ENCODE assay signal across 8 cellular contexts in the genomic region with DNA sequence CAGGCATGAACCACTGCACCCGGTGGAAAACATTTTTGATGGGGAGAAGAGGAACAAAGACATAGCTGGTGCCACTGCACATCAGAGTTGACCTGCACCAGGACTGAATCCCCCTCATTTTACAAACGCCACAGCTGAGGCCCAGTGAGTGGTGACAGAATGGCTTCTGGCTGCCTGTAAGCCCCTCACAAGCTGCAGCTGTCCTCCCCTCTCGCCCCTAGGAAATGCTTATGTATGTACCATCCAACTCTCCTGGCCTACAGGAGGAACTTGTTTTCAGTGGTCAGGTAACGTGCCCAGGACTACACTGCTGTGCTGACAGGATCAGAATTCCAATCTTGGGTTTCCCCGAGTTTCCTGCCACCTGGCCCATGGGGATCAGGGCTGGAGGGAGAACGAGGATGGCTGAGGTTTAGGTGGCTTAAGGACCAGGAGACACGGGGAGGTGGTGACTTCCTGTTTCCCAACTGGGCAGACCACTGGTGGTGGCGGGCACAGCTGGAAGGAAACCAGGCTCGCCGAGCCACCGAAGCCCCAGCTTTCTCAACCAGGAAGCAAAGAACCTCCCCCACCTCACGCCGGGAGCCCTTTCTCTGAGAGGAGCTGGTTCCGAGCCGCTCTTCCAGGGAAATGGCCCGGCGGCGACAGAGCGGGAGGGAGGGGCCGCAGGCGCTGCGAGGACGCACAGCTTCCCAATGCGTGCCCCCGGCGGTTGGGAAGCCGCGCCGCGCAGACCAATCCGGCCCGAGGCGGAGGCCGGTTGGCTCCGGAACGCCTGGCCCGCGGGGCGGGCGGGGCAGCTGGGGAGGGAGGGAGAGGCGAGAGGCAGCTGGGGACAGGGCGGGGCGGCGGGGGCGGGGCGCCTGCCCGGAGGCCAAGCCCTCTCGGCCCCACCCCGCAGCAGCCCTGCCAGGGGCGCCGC. TPM values are rescaled to one million over a fixed set of nuclear protein-coding genes. Genes with fewer than 3 reads are reported as not detected.
DNase-seq lines count a peak whose midpoint lies in the region; ATAC-seq, FAIRE-seq and TF ChIP-seq lines count a peak whose summit lies in the region.

No MANE protein-coding gene starts in this region.

- H3K36me3 Mint-ChIP-seq in CD14-positive monocyte: no peaks in the 10 kb centered on the region

- TSS peak; percentile 95 for BruUV-seq in endothelial cell of umbilical vein (replicated peaks; lab: Mats Ljungman, UMichigan)

- peak overlapping the region; percentile 78 to 94 (median 89) for H3K27ac Mint-ChIP-seq in CD14-positive monocyte

- H2AFZ ChIP-seq in endothelial cell of umbilical vein (ENCODE audit: low read depth, low read length): peak overlapping the region; percentile 81

- H3K36me3 ChIP-seq in endothelial cell of umbilical vein (ENCODE audit: control insufficient read depth in 2 of 2, extremely low read depth in 1 of 2, insufficient read depth in 2 of 2, low read length in 2 of 2): no peaks in the 10 kb centered on the region

- peak overlapping the region; percentile 86 to 90 for H3K4me3 Mint-ChIP-seq in CD14-positive monocyte

- dilution Hi-C loops in endothelial cell of umbilical vein (cut with MboI; ENCODE audit: extremely low pct_ligation_motif_present, low sequenced_read_pairs): no loop called here

- no peaks in the 10 kb centered on the region for H3K9me1 ChIP-seq in endothelial cell of umbilical vein (replicated peaks; ENCODE audit: control insufficient read depth, extremely low read depth, insufficient read depth, low read length)

- H3K9ac ChIP-seq in endothelial cell of umbilical vein (replicated peaks; ENCODE audit: extremely low read depth, insufficient read depth, low read length): peak overlapping the region; percentile 61

- H3K27ac ChIP-seq in endothelial cell of umbilical vein (ENCODE audit: insufficient read depth, low read depth, low read length): peak overlapping the region; percentile 56

- POLR2A ChIA-PET in endothelial cell of umbilical vein (lab: Charles Lee): interaction anchor here (0.8 to 1.4 kb wide), 4 partner anchors 9 to 15 kb away, joined by 3 to 5 read pairs (median 4); no protein-coding TSS in a partner anchor

- CTCF ChIA-PET in endothelial cell of umbilical vein (lab: Charles Lee): interaction anchor here (0.6 to 2.3 kb wide), 14 partner anchors 9 to 263 kb away, joined by 3 to 15 read pairs (median 4); a partner anchor contains a TSS

- H3K4me3 ChIP-seq in endothelial cell of umbilical vein (replicated peaks in 1 of 3; ENCODE audit: insufficient read depth in 1 of 3, low read depth in 1 of 3, low read length in 3 of 3): peak overlapping the region; percentile 29 to 59 (median 54)

- peaks cover 9% of the 10 kb centered on the region for H3K4me1 ChIP-seq in endothelial cell of umbilical vein (ENCODE audit: control insufficient read depth, extremely low read depth, insufficient read depth, low read length)

- H3K4me2 ChIP-seq in endothelial cell of umbilical vein (ENCODE audit: insufficient read depth, low read length): peak overlapping the region; percentile 68

- H3K9me3 Mint-ChIP-seq in CD14-positive monocyte: no peaks in the 10 kb centered on the region

- intact Hi-C loops in CD14-positive monocyte (cut with micrococcal nuclease) (no loop called here), endothelial cell of umbilical vein (cut with micrococcal nuclease) (loop anchor here (2.0 kb wide), 3 partner anchors 13 to 119 kb away; a partner anchor contains a TSS)

- FAIRE-seq in endothelial cell of umbilical vein (lab: Jason Lieb, UNC): peak; percentile 92

- peaks cover 13% of the 10 kb centered on the region for H3K79me2 ChIP-seq in endothelial cell of umbilical vein (ENCODE audit: control insufficient read depth, insufficient read depth, low read length)

- peaks cover 0 to 3% (median 0%) of the 10 kb centered on the region in 3 donors for H3K27me3 Mint-ChIP-seq in CD14-positive monocyte (ENCODE audit: low read depth in 3 of 3)

- peak; percentile 73 for ATAC-seq in GM19351 (IDR thresholded peaks at IDR 0.05; ENCODE audit: unreplicated experiment)
- peak; percentile 59 for ATAC-seq in HG03520 (IDR thresholded peaks at IDR 0.05; ENCODE audit: unreplicated experiment)

- peak; percentile 71 for TF ChIP-seq POLR2A in endothelial cell of umbilical vein (IDR thresholded peaks at IDR 0.05; ENCODE audit: low read depth, low read length)

- peaks cover 25% of the 10 kb centered on the region for H3K4me1 Mint-ChIP-seq in CD14-positive monocyte

- H3K27me3 ChIP-seq in endothelial cell of umbilical vein (ENCODE audit: control insufficient read depth in 2 of 2, insufficient read depth in 2 of 2, low read length in 2 of 2): no peaks in the 10 kb centered on the region

- H3K9me3 ChIP-seq in endothelial cell of umbilical vein (replicated peaks; ENCODE audit: control insufficient read depth, insufficient read depth, low read length): no peaks in the 10 kb centered on the region

- TF ChIP-seq CTCF in CD14-positive monocyte (IDR thresholded peaks at IDR 0.05) (no peak), endothelial cell of umbilical vein (IDR thresholded peaks at IDR 0.05; ENCODE audit: extremely low read depth in 1 of 2, insufficient read depth in 1 of 2, low read depth in 1 of 2, low read length in 2 of 2) (no peak)

- DNase-seq in CD14-positive monocyte (ENCODE audit: low spot score) (peak; percentile 86), NCI-H748 treated with DMSO at 0.1 percent for 48 hours (lab: John Stamatoyannopoulos, UW) (peak; percentile 61), endothelial cell of umbilical vein (ENCODE audit: low read depth, low spot score) (peak; percentile 85), midbrain (lab: John Stamatoyannopoulos, UW) (peak; percentile 94)
- peak; percentile 91 for DNase-seq in activated CD8-positive, alpha-beta memory T cell treated with anti-CD3 and anti-CD28 coated beads for 24 hours
- DNase-seq in stimulated activated CD8-positive, alpha-beta memory T cell treated with anti-CD3 and anti-CD28 coated beads, Interleukin-2, amount 100 ng/mL, for 1 hour (ENCODE audit: low read depth in 2 of 2): peak; percentile 42 to 66

- no peaks in the 10 kb centered on the region for H4K20me1 ChIP-seq in endothelial cell of umbilical vein (replicated peaks; ENCODE audit: control insufficient read depth, extremely low read depth, insufficient read depth, low read length)

TF ChIP-seq in endothelial cell of umbilical vein, 7 proteins besides CTCF, POLR2A, EP300 and RAD21:
- no peak for TF ChIP-seq JUN (IDR thresholded peaks at IDR 0.05; ENCODE audit: borderline replicate concordance, insufficient read depth, insufficient read length, low read depth)
- TF ChIP-seq POLR2AphosphoS5 (IDR thresholded peaks at IDR 0.05; ENCODE audit: insufficient read depth, low read depth, low read length): peak; percentile 77
TF ChIP-seq in endothelial cell of umbilical vein: peak in this region for 1.

RNA-seq across cellular contexts. Expression of a gene that starts 1.0 kb away (rescaled TPM):
- polyA plus RNA-seq in CD14-positive monocyte (1 to 10 TPM; 1.0 to 1.7 TPM), endothelial cell of umbilical vein (22.3 and 38.3 TPM in 2 replicates)
- 36.7 and 37.4 TPM in 2 replicates for total RNA-seq in endothelial cell of umbilical vein
- polyA plus RNA-seq in endothelial cell of umbilical vein (2011; cell fraction: cytosol; rRNA removed): 9.2 and 14.6 TPM in 2 replicates
- polyA plus RNA-seq in endothelial cell of umbilical vein (2011; cell fraction: nucleus; rRNA removed): 17.3 and 19.5 TPM in 2 replicates
- polyA plus RNA-seq in endothelial cell of umbilical vein (2012): 16.7 and 27.1 TPM in 2 replicates
- polyA minus RNA-seq in endothelial cell of umbilical vein: 7.3 and 9.2 TPM in 2 replicates
- polyA minus RNA-seq in endothelial cell of umbilical vein (2011; cell fraction: cytosol; rRNA and poly(A)+ RNA removed): 91.4 TPM
- polyA minus RNA-seq in endothelial cell of umbilical vein (2011; cell fraction: nucleus; rRNA and poly(A)+ RNA removed): 3.5 and 6.1 TPM in 2 replicates

RNA-seq across cellular contexts. Expression of a gene that starts 12.6 kb away (rescaled TPM):
- polyA plus RNA-seq in CD14-positive monocyte: 10 to 100 TPM; 20.3 to 22.8 TPM
- 26.9 and 27.8 TPM in 2 replicates for total RNA-seq in endothelial cell of umbilical vein
- polyA plus RNA-seq in endothelial cell of umbilical vein: 47.4 and 75.0 TPM in 2 replicates
- 25.6 and 30.7 TPM in 2 replicates for polyA plus RNA-seq in endothelial cell of umbilical vein (2011; cell fraction: cytosol; rRNA removed)
- polyA plus RNA-seq in endothelial cell of umbilical vein (2011; cell fraction: nucleus; rRNA removed): 45.7 and 58.7 TPM in 2 replicates
- polyA plus RNA-seq in endothelial cell of umbilical vein (2012): 19.2 and 22.2 TPM in 2 replicates
- 19.5 and 27.4 TPM in 2 replicates for polyA minus RNA-seq in endothelial cell of umbilical vein
- polyA minus RNA-seq in endothelial cell of umbilical vein (2011; cell fraction: cytosol; rRNA and poly(A)+ RNA removed): 28.8 TPM
- polyA minus RNA-seq in endothelial cell of umbilical vein (2011; cell fraction: nucleus; rRNA and poly(A)+ RNA removed): 15.4 and 22.8 TPM in 2 replicates

Comparison
In these comparisons a context has a peak if more than half of its experiments do, and no peak if none do; other contexts are left out.
1. Peak in every context shown above with its lines: DNase-seq, ATAC-seq, H3K4me3 ChIP-seq and H3K27ac ChIP-seq.